In the genomic region with DNA sequence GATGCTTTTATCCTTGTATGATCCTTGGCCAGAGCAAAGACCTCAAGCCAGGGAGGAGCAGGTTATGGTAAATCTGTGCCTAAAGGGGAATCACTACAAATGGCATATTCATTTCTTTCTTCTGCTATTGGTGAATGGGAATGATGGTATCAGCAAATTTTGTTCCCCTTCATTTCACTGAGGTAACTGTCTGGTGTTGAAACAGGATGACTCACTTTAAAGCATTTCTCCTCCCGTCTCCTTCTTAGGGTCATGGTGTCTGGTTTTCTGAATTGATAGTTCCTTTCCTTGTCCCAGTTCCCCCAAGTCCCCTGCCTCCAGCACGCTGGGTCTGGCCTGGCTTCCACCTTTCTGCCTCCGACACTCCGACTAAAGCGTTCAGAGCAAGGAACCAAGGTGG, we compare ENCODE assay signal across 17 cellular contexts.
A peak's percentile ranks its signal among the peaks of the same experiment; 100 is the strongest.
DNase-seq lines count a peak whose midpoint lies in the region; ATAC-seq, FAIRE-seq and TF ChIP-seq lines count a peak whose summit lies in the region.
"Had no signal": no experiment of that assay in that cellular context is flagged by ENCODE, and none has a peak within 500 bp of the region (broad histone marks: within the 10 kb centered on the region; RNA-seq: fewer than 3 reads in every experiment).

No MANE protein-coding gene starts in this region.

- H3K9me3 ChIP-seq in fibroblast of lung (ENCODE audit: control insufficient read depth, insufficient read depth, low read depth, low read length) = no peaks in the 10 kb centered on the region
- no peaks in the 10 kb centered on the region for H3K9me3 ChIP-seq in prostate gland
- H3K9me3 ChIP-seq: thyroid gland had no signal

- H3K27me3 ChIP-seq in HL-60 (ENCODE audit: insufficient read depth, poor library complexity, severe bottlenecking) = no peaks in the 10 kb centered on the region
- H3K27me3 ChIP-seq in fibroblast of lung (ENCODE audit: control insufficient read depth, insufficient read depth, low read length) = no peaks in the 10 kb centered on the region
- no peaks in the 10 kb centered on the region for H3K27me3 ChIP-seq in prostate gland (replicated peaks; ENCODE audit: insufficient read depth)
- H3K27me3 ChIP-seq: cardiac muscle cell, thyroid gland had no signal

- FAIRE-seq in frontal cortex (lab: Jason Lieb, UNC) = no peak
- FAIRE-seq: islet of Langerhans had no signal

- H3K27ac ChIP-seq in HL-60 (replicated peaks) = no peak overlapping the region
- H3K27ac ChIP-seq in RWPE1 = no peak overlapping the region; the same call in 1 of the 2 replicates
- no peak overlapping the region for H3K27ac ChIP-seq in fibroblast of lung (ENCODE audit: insufficient read depth, low read length)
- no peak overlapping the region for H3K27ac ChIP-seq in prostate gland
- H3K27ac ChIP-seq: cardiac muscle cell, thyroid gland had no signal

- CTCF ChIA-PET in RWPE1 (lab: Yijun Ruan, JAX) = no interaction called here

- H3K79me2 ChIP-seq in fibroblast of lung (ENCODE audit: control insufficient read depth, insufficient read depth, low read length) = no peaks in the 10 kb centered on the region

- TF ChIP-seq CTCF in HL-60 (IDR thresholded peaks at IDR 0.05; ENCODE audit: insufficient read depth, low read length) (no peak), RWPE1 (conservative IDR thresholded peaks at IDR 0.05; ENCODE audit: low read depth) (no peak), fibroblast of lung (conservative IDR thresholded peaks at IDR 0.05 in 1 of 2, IDR thresholded peaks at IDR 0.05 in 1 of 2; ENCODE audit: low read depth in 1 of 2, low read length in 2 of 2) (no peak), prostate gland (IDR thresholded peaks at IDR 0.05) (no peak)

- H3K9me3 Mint-ChIP-seq in activated naive CD8-positive, alpha-beta T cell treated with anti-CD3 and anti-CD28 coated beads, Interleukin-2, amount 50 U/mL, for 24 hours = no peaks in the 10 kb centered on the region
- H3K9me3 Mint-ChIP-seq: activated T-helper 17 cell treated with anti-CD3 and anti-CD28 coated beads, Interleukin-2, amount 50 U/mL, for 72 hours; natural killer cell treated with Interleukin-12 subunit alpha and Interleukin-12 subunit beta and Interleukin-15 and Interleukin-18, amount 100 ng/mL, for 72 hours; T-helper 1 cell treated with Interleukin-12 subunit alpha and Interleukin-12 subunit beta and Interleukin-4 antibody, amounts not matched to agents 30 μg/mL and 1 μg/mL, for 36 hours had no signal

- H3K4me2 ChIP-seq in fibroblast of lung (ENCODE audit: extremely low read depth, insufficient read depth, low read length) = no peak overlapping the region

- DNase-seq in HL-60 (ENCODE audit: low read depth in 1 of 2, low spot score in 1 of 2) (peak; percentile 28 to 73), RWPE1 (ENCODE audit: low spot score) (peak; percentile 57), fibroblast of lung (ENCODE audit: low read depth in 2 of 2) (peak; percentile 68 to 88), pons (ENCODE audit: low spot score) (peak; percentile 31), prostate gland (ENCODE audit: low spot score) (no peak), frontal cortex (ENCODE audit: low spot score in 2 of 2) (no peak), inferior parietal cortex (ENCODE audit: extremely low spot score) (no peak)
- no peak for DNase-seq in activated naive CD8-positive, alpha-beta T cell treated with anti-CD3 and anti-CD28 coated beads, Interleukin-2, amount 50 U/mL, for 24 hours
- DNase-seq: activated CD4-positive, alpha-beta T cell treated with anti-CD3 and anti-CD28 coated beads, Interleukin-2, amount 50 U/mL, for 1 hour; thyroid gland had no signal

- no peaks in the 10 kb centered on the region for H3K4me1 ChIP-seq in fibroblast of lung (ENCODE audit: control insufficient read depth, extremely low read depth, insufficient read depth, low read length)
- no peaks in the 10 kb centered on the region for H3K4me1 ChIP-seq in prostate gland (replicated peaks)
- H3K4me1 ChIP-seq: thyroid gland had no signal

- H3K27me3 Mint-ChIP-seq in activated naive CD8-positive, alpha-beta T cell treated with anti-CD3 and anti-CD28 coated beads, Interleukin-2, amount 50 U/mL, for 24 hours = peaks cover 11% of the 10 kb centered on the region

- H3K9ac ChIP-seq in fibroblast of lung (ENCODE audit: insufficient read depth, low read length) = no peak overlapping the region

- intact Hi-C loops in prostate gland (cut with DNase I) = no loop called here

- no peak overlapping the region for H3K4me3 Mint-ChIP-seq in activated naive CD8-positive, alpha-beta T cell treated with anti-CD3 and anti-CD28 coated beads, Interleukin-2, amount 50 U/mL, for 24 hours
- H3K4me3 Mint-ChIP-seq: activated T-helper 17 cell treated with anti-CD3 and anti-CD28 coated beads, Interleukin-2, amount 50 U/mL, for 72 hours; natural killer cell treated with Interleukin-12 subunit alpha and Interleukin-12 subunit beta and Interleukin-15 and Interleukin-18, amount 100 ng/mL, for 72 hours; T-helper 1 cell treated with Interleukin-12 subunit alpha and Interleukin-12 subunit beta and Interleukin-4 antibody, amounts not matched to agents 30 μg/mL and 1 μg/mL, for 36 hours had no signal

- POLR2A ChIA-PET in RWPE1 (lab: Yijun Ruan, JAX; ENCODE audit: low non-redundant PET) = no interaction called here

- no peak for TF ChIP-seq POLR2A in prostate gland (IDR thresholded peaks at IDR 0.05)

- WGBS in prostate gland = 80% methylated on average over 5 of the region's 5 CpGs

- H3K4me3 ChIP-seq in HL-60 (replicated peaks; ENCODE audit: insufficient read depth, low read length) = no peak overlapping the region
- no peak overlapping the region for H3K4me3 ChIP-seq in fibroblast of lung (replicated peaks in 1 of 4; ENCODE audit: control extremely low read depth in 1 of 4, insufficient read depth in 1 of 4, low read depth in 3 of 4, low read length in 4 of 4)
- no peak overlapping the region for H3K4me3 ChIP-seq in prostate gland
- H3K4me3 ChIP-seq: cardiac muscle cell, skin epidermis, thyroid gland had no signal

- H3K36me3 ChIP-seq in fibroblast of lung (ENCODE audit: control insufficient read depth, insufficient read depth, low read length) (no peaks in the 10 kb centered on the region), prostate gland (no peaks in the 10 kb centered on the region)
- H3K36me3 ChIP-seq: cardiac muscle cell, thyroid gland had no signal

- H2AFZ ChIP-seq in fibroblast of lung (ENCODE audit: low read length) = no peak overlapping the region

- ATAC-seq in activated naive CD8-positive, alpha-beta T cell treated with anti-CD3 and anti-CD28 coated beads, Interleukin-2, amount 50 U/mL, for 24 hours = no peak
- ATAC-seq: activated T-helper 17 cell treated with anti-CD3 and anti-CD28 coated beads, Interleukin-2, amount 50 U/mL, for 72 hours; esophagus mucosa; natural killer cell treated with Interleukin-12 subunit alpha and Interleukin-12 subunit beta and Interleukin-15 and Interleukin-18, amount 100 ng/mL, for 72 hours had no signal

- H3K4me1 Mint-ChIP-seq in activated naive CD8-positive, alpha-beta T cell treated with anti-CD3 and anti-CD28 coated beads, Interleukin-2, amount 50 U/mL, for 24 hours = no peaks in the 10 kb centered on the region
- H3K4me1 Mint-ChIP-seq: activated T-helper 17 cell treated with anti-CD3 and anti-CD28 coated beads, Interleukin-2, amount 50 U/mL, for 72 hours had no signal

- no peak overlapping the region for H3K27ac Mint-ChIP-seq in activated naive CD8-positive, alpha-beta T cell treated with anti-CD3 and anti-CD28 coated beads, Interleukin-2, amount 50 U/mL, for 24 hours
- H3K27ac Mint-ChIP-seq: activated T-helper 17 cell treated with anti-CD3 and anti-CD28 coated beads, Interleukin-2, amount 50 U/mL, for 72 hours; natural killer cell treated with Interleukin-12 subunit alpha and Interleukin-12 subunit beta and Interleukin-15 and Interleukin-18, amount 100 ng/mL, for 72 hours; T-helper 1 cell treated with Interleukin-12 subunit alpha and Interleukin-12 subunit beta and Interleukin-4 antibody, amounts not matched to agents 30 μg/mL and 1 μg/mL, for 36 hours had no signal

- no peaks in the 10 kb centered on the region for H3K36me3 Mint-ChIP-seq in activated naive CD8-positive, alpha-beta T cell treated with anti-CD3 and anti-CD28 coated beads, Interleukin-2, amount 50 U/mL, for 24 hours (ENCODE audit: low read depth)
- H3K36me3 Mint-ChIP-seq: natural killer cell treated with Interleukin-12 subunit alpha and Interleukin-12 subunit beta and Interleukin-15 and Interleukin-18, amount 100 ng/mL, for 72 hours had no signal

- H4K20me1 ChIP-seq in fibroblast of lung (ENCODE audit: control insufficient read depth, extremely low read depth, insufficient read depth, low read length) = no peaks in the 10 kb centered on the region

Comparison
In these comparisons a context has a peak if more than half of its experiments do, and no peak if none do; other contexts are left out.
1. DNase-seq: peak in HL-60 (2 of 2), RWPE1 (single experiment), fibroblast of lung (2 of 2) and pons (single experiment); none in prostate gland (single experiment), frontal cortex (0 of 2), inferior parietal cortex (single experiment) and activated naive CD8-positive, alpha-beta T cell treated with anti-CD3 and anti-CD28 coated beads, Interleukin-2, amount 50 U/mL, for 24 hours (single experiment).